In genomic region chr17:13114601-13115024, GRCh38 we compare ENCODE assay signal across 8 cellular contexts.
DNase-seq lines count a peak whose midpoint lies in the region; ATAC-seq and TF ChIP-seq lines count a peak whose summit lies in the region.

No MANE protein-coding gene starts in this region.

- POLR2A ChIA-PET in RWPE1 (lab: Yijun Ruan, JAX; ENCODE audit: low non-redundant PET): no interaction called here

- CTCF ChIA-PET in RWPE1 (lab: Yijun Ruan, JAX): interaction anchor here (0.6 to 1.0 kb wide), 3 partner anchors 10 to 16 kb away, joined by 3 to 4 read pairs (median 3); no protein-coding TSS in a partner anchor

- no peaks in the 10 kb centered on the region for H3K27me3 ChIP-seq in parathyroid adenoma (ENCODE audit: control insufficient read depth, insufficient read depth, low read length)

- no peak for ATAC-seq in HG02623 (IDR thresholded peaks at IDR 0.05; ENCODE audit: unreplicated experiment)
- ATAC-seq in HG03159 (IDR thresholded peaks at IDR 0.05; ENCODE audit: unreplicated experiment): no peak

- no peaks in the 10 kb centered on the region for H3K4me1 ChIP-seq in parathyroid adenoma

- no peaks in the 10 kb centered on the region for H3K36me3 ChIP-seq in parathyroid adenoma (ENCODE audit: control insufficient read depth, insufficient read depth, low read length)

- H2AFZ ChIP-seq in parathyroid adenoma: peak overlapping the region; percentile 59

- H3K9ac ChIP-seq in parathyroid adenoma: no peak overlapping the region

- H3K4me3 ChIP-seq in fibroblast of mammary gland (ENCODE audit: control insufficient read depth, low read depth, low read length) (no peak overlapping the region), parathyroid adenoma (ENCODE audit: low read depth, low read length) (no peak overlapping the region)

- H3K4me2 ChIP-seq in parathyroid adenoma (ENCODE audit: low read length): peak overlapping the region; percentile 56

- H3K79me2 ChIP-seq in parathyroid adenoma: no peaks in the 10 kb centered on the region

- DNase-seq in DMS153 treated with DMSO at 0.1 percent for 48 hours (lab: John Stamatoyannopoulos, UW; ENCODE audit: unreplicated experiment) (peak; percentile 40), DMS153 (lab: John Stamatoyannopoulos, UW) (no peak), HK-2 (ENCODE audit: unreplicated experiment) (peak; percentile 36), RWPE1 (ENCODE audit: low spot score) (peak; percentile 56), fibroblast of mammary gland (ENCODE audit: low read depth) (peak; percentile 53)

- TF ChIP-seq CTCF in RWPE1 (conservative IDR thresholded peaks at IDR 0.05; ENCODE audit: low read depth) (peak; percentile 60), fibroblast of mammary gland (conservative IDR thresholded peaks at IDR 0.05; ENCODE audit: control insufficient read depth, insufficient read depth, low read depth, low read length) (peak; percentile 84), parathyroid adenoma (IDR thresholded peaks at IDR 0.05) (peak; percentile 33)

- H3K27ac ChIP-seq in RWPE1: no peak overlapping the region
- no peak overlapping the region for H3K27ac ChIP-seq in parathyroid adenoma

- no peaks in the 10 kb centered on the region for H3K9me3 ChIP-seq in parathyroid adenoma (ENCODE audit: control insufficient read depth, low read length)

Comparison
In these comparisons a context has a peak if more than half of its experiments do, and no peak if none do; other contexts are left out.
1. CTCF ChIP-seq: peak in every context shown above with its lines; median percentile 84 in fibroblast of mammary gland; 60 in RWPE1; 33 in parathyroid adenoma.